ENCODE assay signal across 9 cellular contexts in genomic region chr19:21850636-21851255, GRCh38. TPM values are rescaled to one million over a fixed set of nuclear protein-coding genes. Genes with fewer than 3 reads are reported as not detected.
DNase-seq lines count a peak whose midpoint lies in the region; ATAC-seq and TF ChIP-seq lines count a peak whose summit lies in the region.
"Had no signal": no experiment of that assay in that cellular context is flagged by ENCODE, and none has a peak within 500 bp of the region (broad histone marks: within the 10 kb centered on the region; RNA-seq: fewer than 3 reads in every experiment).

No MANE protein-coding gene starts in this region.

- H3K4me3 ChIP-seq in hepatocyte = peak overlapping the region; percentile 74
- H3K4me3 ChIP-seq in smooth muscle cell = peak overlapping the region; percentile 97
- H3K4me3 ChIP-seq: HAP-1 had no signal

- peaks cover 37% of the 10 kb centered on the region for H3K79me2 ChIP-seq in hepatocyte
- peaks cover 6% of the 10 kb centered on the region for H3K79me2 ChIP-seq in smooth muscle cell (ENCODE audit: low read depth)

- H3K27me3 ChIP-seq in hepatocyte (no peaks in the 10 kb centered on the region), smooth muscle cell (ENCODE audit: low read depth) (no peaks in the 10 kb centered on the region), foreskin keratinocyte (no peaks in the 10 kb centered on the region)

- peak overlapping the region; percentile 92 for H3K4me2 ChIP-seq in hepatocyte
- H3K4me2 ChIP-seq in smooth muscle cell = peak overlapping the region; percentile 89

- CTCF ChIA-PET in activated CD4-positive, alpha-beta memory T cell treated with anti-CD3 and anti-CD28 coated beads, Interleukin-2, amount 10 ng/mL, durations not matched to agents 7 days and 5 days (lab: Charles Lee) = interaction anchor here (0.7 to 1.7 kb wide), 5 partner anchors 84 to 1184 kb away, joined by 3 to 9 read pairs (median 3); partner anchors contain the start of genes ZNF100 and ZNF257

- peak overlapping the region; percentile 90 for H3K27ac ChIP-seq in hepatocyte
- H3K27ac ChIP-seq in smooth muscle cell (ENCODE audit: low read depth) = no peak overlapping the region
- no peak overlapping the region for H3K27ac ChIP-seq in foreskin keratinocyte

- H3K9me3 Mint-ChIP-seq in activated CD4-positive, alpha-beta memory T cell treated with anti-CD3 and anti-CD28 coated beads, Interleukin-2, amount 10 ng/mL, durations not matched to agents 7 days and 5 days = peaks cover 30% of the 10 kb centered on the region

- peaks cover 56% of the 10 kb centered on the region for H3K36me3 Mint-ChIP-seq in activated CD4-positive, alpha-beta memory T cell treated with anti-CD3 and anti-CD28 coated beads, Interleukin-2, amount 10 ng/mL, durations not matched to agents 7 days and 5 days (ENCODE audit: low read depth)

- H3K9me3 ChIP-seq in hepatocyte (ENCODE audit: low read depth) = no peaks in the 10 kb centered on the region
- H3K9me3 ChIP-seq in smooth muscle cell (replicated peaks; ENCODE audit: low read depth) = no peaks in the 10 kb centered on the region
- H3K9me3 ChIP-seq: HAP-1 had no signal

- no peaks in the 10 kb centered on the region for H4K20me1 ChIP-seq in hepatocyte (ENCODE audit: insufficient read depth, poor library complexity, severe bottlenecking)
- no peaks in the 10 kb centered on the region for H4K20me1 ChIP-seq in smooth muscle cell (ENCODE audit: low read depth)

- POLR2A ChIA-PET in activated CD4-positive, alpha-beta memory T cell treated with anti-CD3 and anti-CD28 coated beads, Interleukin-2, amount 10 ng/mL, durations not matched to agents 7 days and 5 days (lab: Charles Lee) = interaction anchor here (0.7 to 3.1 kb wide), 11 partner anchors 9 to 1836 kb away, joined by 3 to 106 read pairs (median 6); partner anchors contain the start of genes ZNF100, ZNF257, ZNF429 and ZNF43

- H3K4me1 Mint-ChIP-seq in activated CD4-positive, alpha-beta memory T cell treated with anti-CD3 and anti-CD28 coated beads, Interleukin-2, amount 10 ng/mL, durations not matched to agents 7 days and 5 days = peaks cover 16% of the 10 kb centered on the region

- H3K36me3 ChIP-seq in hepatocyte (replicated peaks; ENCODE audit: insufficient read depth, low read depth) (no peaks in the 10 kb centered on the region), smooth muscle cell (ENCODE audit: low read depth) (no peaks in the 10 kb centered on the region)
- H3K36me3 ChIP-seq: HAP-1 had no signal

- H3K4me3 Mint-ChIP-seq in activated CD4-positive, alpha-beta memory T cell treated with anti-CD3 and anti-CD28 coated beads, Interleukin-2, amount 10 ng/mL, durations not matched to agents 7 days and 5 days = peak overlapping the region; percentile 89

- H3F3A ChIP-seq in smooth muscle cell (ENCODE audit: low read depth) = no peaks in the 10 kb centered on the region

- H3K9ac ChIP-seq in smooth muscle cell (ENCODE audit: low read depth) = no peak overlapping the region

- H3K9me2 ChIP-seq in hepatocyte (replicated peaks; ENCODE audit: insufficient read depth) = no peaks in the 10 kb centered on the region

- H3K27me3 Mint-ChIP-seq in activated CD4-positive, alpha-beta memory T cell treated with anti-CD3 and anti-CD28 coated beads, Interleukin-2, amount 10 ng/mL, durations not matched to agents 7 days and 5 days = no peaks in the 10 kb centered on the region

- no peak overlapping the region for H3K27ac Mint-ChIP-seq in activated CD4-positive, alpha-beta memory T cell treated with anti-CD3 and anti-CD28 coated beads, Interleukin-2, amount 10 ng/mL, durations not matched to agents 7 days and 5 days

- DNase-seq in DMS53 (lab: John Stamatoyannopoulos, UW) (peak; percentile 5), DMS53 treated with DMSO at 0.1 percent for 48 hours (lab: John Stamatoyannopoulos, UW; ENCODE audit: unreplicated experiment) (no peak), hepatocyte (ENCODE audit: low spot score) (no peak), smooth muscle cell (lab: John Stamatoyannopoulos, UW; ENCODE audit: unreplicated experiment) (no peak), foreskin keratinocyte (no peak)
- DNase-seq in activated CD4-positive, alpha-beta memory T cell treated with anti-CD3 and anti-CD28 coated beads, Interleukin-2, amount 10 ng/mL, durations not matched to agents 7 days and 5 days = no peak

- no peak for ATAC-seq in HG02884 (IDR thresholded peaks at IDR 0.05; ENCODE audit: unreplicated experiment)
- ATAC-seq in HG02970 (IDR thresholded peaks at IDR 0.05; ENCODE audit: low FRiP score, unreplicated experiment) = no peak
- ATAC-seq in foreskin keratinocyte = no peak

- 61% methylated on average over 10 of the region's 10 CpGs for WGBS in hepatocyte (ENCODE audit: low lambda C conversion rate, missing lambda C conversion rate)
- WGBS in smooth muscle cell (ENCODE audit: low lambda C conversion rate) = 72% methylated on average over 10 of the region's 10 CpGs

- TF ChIP-seq CTCF in hepatocyte (IDR thresholded peaks at IDR 0.05; ENCODE audit: poor library complexity) = no peak
- TF ChIP-seq CTCF in smooth muscle cell (IDR thresholded peaks at IDR 0.05; ENCODE audit: borderline replicate concordance, insufficient read depth, poor library complexity, severe bottlenecking) = no peak
- TF ChIP-seq CTCF in foreskin keratinocyte (conservative IDR thresholded peaks at IDR 0.05) = no peak

- H3K4me1 ChIP-seq in hepatocyte (ENCODE audit: insufficient read depth) = peaks cover 9% of the 10 kb centered on the region
- no peaks in the 10 kb centered on the region for H3K4me1 ChIP-seq in smooth muscle cell (ENCODE audit: low read depth)
- H3K4me1 ChIP-seq in foreskin keratinocyte = peaks cover 2% of the 10 kb centered on the region
- H3K4me1 ChIP-seq: HAP-1 had no signal

- H2AFZ ChIP-seq in hepatocyte (peak overlapping the region; percentile 89), smooth muscle cell (ENCODE audit: low read depth) (no peak overlapping the region)

RNA-seq across cellular contexts. Expression of gene ZNF43, which starts 14.8 kb away (rescaled TPM):
- total RNA-seq in activated CD4-positive, alpha-beta memory T cell treated with anti-CD3 and anti-CD28 coated beads, Interleukin-2, amount 10 ng/mL, durations not matched to agents 7 days and 5 days = 10 to 100 TPM; 21.3 to 22.9 TPM
- 13.7 and 18.1 TPM in 2 replicates for total RNA-seq in hepatocyte
- polyA plus RNA-seq in hepatocyte = 7.9 and 9.8 TPM in 2 replicates
- 16.4 and 19.5 TPM in 2 replicates for total RNA-seq in smooth muscle cell
- 5.1 and 7.2 TPM in 2 replicates for polyA plus RNA-seq in smooth muscle cell
- 6.2 and 6.7 TPM in 2 replicates for total RNA-seq in foreskin keratinocyte
- polyA plus RNA-seq in foreskin keratinocyte = 1.5 and 1.9 TPM in 2 replicates
